ENCODE assay signal across 20 cellular contexts in the genomic region with DNA sequence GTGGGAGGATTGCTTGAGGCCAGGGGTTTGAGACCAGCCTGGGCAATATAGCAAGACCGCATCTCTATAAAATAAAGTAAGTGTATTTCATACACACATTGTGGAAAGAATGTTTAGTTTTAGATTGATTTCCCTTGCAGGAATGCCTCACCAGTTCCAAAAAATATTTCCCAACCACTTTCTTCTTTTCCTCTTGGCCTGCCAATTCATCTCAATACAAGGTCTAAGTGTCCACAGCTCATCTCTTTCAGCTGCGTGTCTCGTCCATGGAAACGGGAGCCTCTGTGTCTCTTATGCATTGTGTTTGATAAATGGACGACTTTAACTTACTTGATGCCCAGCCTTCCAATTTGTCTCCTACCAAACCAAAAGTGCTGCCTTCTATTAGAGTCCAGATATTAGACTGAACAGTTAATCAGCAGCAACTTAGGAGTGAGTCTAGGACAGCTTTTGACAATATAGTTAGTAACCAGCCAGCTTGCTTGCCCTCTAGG. TPM values are rescaled to one million over a fixed set of nuclear protein-coding genes. Genes with fewer than 3 reads are reported as not detected.
DNase-seq lines count a peak whose midpoint lies in the region; ATAC-seq and TF ChIP-seq lines count a peak whose summit lies in the region.
"Had no signal": no experiment of that assay in that cellular context is flagged by ENCODE, and none has a peak within 500 bp of the region (broad histone marks: within the 10 kb centered on the region; RNA-seq: fewer than 3 reads in every experiment).

No MANE protein-coding gene starts in this region.

- no peak overlapping the region for H3K4me3 Mint-ChIP-seq in progenitor cell of endocrine pancreas (ENCODE audit: low read depth)
- H3K4me3 Mint-ChIP-seq: CD8-positive, alpha-beta T cell; GM23338 had no signal

- H3K27me3 Mint-ChIP-seq in progenitor cell of endocrine pancreas: peaks cover 32% of the 10 kb centered on the region

- intact Hi-C loops in mucosa of descending colon (cut with DNase I, micrococcal nuclease): no loop called here

- ATAC-seq in mucosa of descending colon: no peak
- ATAC-seq: CD8-positive, alpha-beta T cell had no signal

- peak; percentile 8 for DNase-seq in EH (ENCODE audit: low read depth)
- peak; percentile 24 for DNase-seq in foreskin melanocyte
- DNase-seq in progenitor cell of endocrine pancreas (ENCODE audit: low spot score, unreplicated experiment): no peak
- no peak for DNase-seq in mucosa of descending colon
- DNase-seq in NCI-H1930 (lab: John Stamatoyannopoulos, UW): no peak
- no peak for DNase-seq in NCI-H345 (lab: John Stamatoyannopoulos, UW)
- DNase-seq: CD8-positive, alpha-beta T cell; DND-41; GF-D8; KG1; NCI-H1092 treated with DMSO at 0.1 percent for 48 hours; NCI-H187 treated with DMSO at 0.1 percent for 48 hours; NCI-H2171; NCI-H774; Right ventricle myocardium superior had no signal

- peaks cover under 1% of the 10 kb centered on the region for H3K36me3 ChIP-seq in mucosa of descending colon (ENCODE audit: low read depth)

- no peaks in the 10 kb centered on the region for H3K9me3 ChIP-seq in mucosa of descending colon

- H3K4me1 ChIP-seq in mucosa of descending colon (ENCODE audit: low read depth): no peaks in the 10 kb centered on the region

- peaks cover 25% of the 10 kb centered on the region for H3K36me3 Mint-ChIP-seq in progenitor cell of endocrine pancreas (ENCODE audit: insufficient read depth)

- H3K4me3 ChIP-seq in mucosa of descending colon: no peak overlapping the region
- H3K4me3 ChIP-seq: GM23338 had no signal

- H3K27ac ChIP-seq in VCaP: 0 out of 2 replicates have a peak overlapping the region, but pooled peaks have one; percentile 5

- TF ChIP-seq CTCF in VCaP (conservative IDR thresholded peaks at IDR 0.05) (no peak), progenitor cell of endocrine pancreas (IDR thresholded peaks at IDR 0.05; ENCODE audit: unreplicated experiment) (no peak), mucosa of descending colon (IDR thresholded peaks at IDR 0.05) (no peak)

- H3K4me1 Mint-ChIP-seq in progenitor cell of endocrine pancreas (ENCODE audit: low read depth): no peaks in the 10 kb centered on the region

- no peaks in the 10 kb centered on the region for H3K9me3 Mint-ChIP-seq in progenitor cell of endocrine pancreas (ENCODE audit: low read depth)
- H3K9me3 Mint-ChIP-seq: CD8-positive, alpha-beta T cell; GM23338 had no signal

- peak overlapping the region; percentile 60 for H3K27ac Mint-ChIP-seq in progenitor cell of endocrine pancreas
- H3K27ac Mint-ChIP-seq: CD8-positive, alpha-beta T cell; GM23338 had no signal

RNA-seq across cellular contexts. Expression of gene FBXO7, which starts 27.2 kb away (rescaled TPM):
- total RNA-seq in progenitor cell of endocrine pancreas (86.4 and 87.2 TPM in 2 replicates), mucosa of descending colon (10 to 100 TPM; 63.0 to 84.3 (median 71.5) TPM)

RNA-seq across cellular contexts. Expression of gene BPIFC, which starts 37.6 kb away (rescaled TPM):
- total RNA-seq in progenitor cell of endocrine pancreas: not detected in 2 replicates
- total RNA-seq in mucosa of descending colon: not detected
- total RNA-seq: CD8-positive, alpha-beta T cell; GM23338; HT1080; MCF 10A; NCI-H460; Right ventricle myocardium superior had no signal

Comparison
In these comparisons a context has a peak if more than half of its experiments do, and no peak if none do; other contexts are left out.
1. DNase-seq: peak in EH (single experiment) and foreskin melanocyte (single experiment); none in progenitor cell of endocrine pancreas (single experiment), mucosa of descending colon (0 of 3), NCI-H1930 (0 of 2) and NCI-H345 (single experiment).